In the genomic region with DNA sequence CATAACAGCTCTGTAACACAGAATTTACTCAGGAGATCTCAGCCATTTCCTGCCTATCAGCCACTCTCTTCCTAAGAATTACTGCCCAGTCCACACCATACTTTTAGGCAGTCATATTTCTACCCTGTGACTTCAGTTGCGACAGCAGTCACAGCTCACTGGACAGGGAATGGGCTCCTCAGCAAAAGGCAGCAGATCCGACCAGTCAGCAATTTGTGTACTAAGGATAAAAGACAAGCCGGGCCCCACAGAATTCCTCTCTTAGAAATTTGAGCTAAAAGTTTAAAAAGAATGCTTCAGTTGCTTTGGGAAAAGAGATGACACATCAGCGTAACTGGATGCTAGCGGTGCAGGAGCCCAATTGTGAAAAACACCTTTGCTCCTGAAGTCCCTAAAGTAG, we compare ENCODE assay signal across 17 cellular contexts.
"Had no signal": no experiment of that assay in that cellular context is flagged by ENCODE, and none has a peak within 500 bp of the region (broad histone marks: within the 10 kb centered on the region; RNA-seq: fewer than 3 reads in every experiment).

No MANE protein-coding gene starts in this region.

- H3K4me3 ChIP-seq: cardiac muscle cell, left ventricle myocardium inferior, thyroid gland had no signal

- H3K36me3 ChIP-seq: cardiac muscle cell, left ventricle myocardium inferior, neutrophil, thyroid gland had no signal

- H3K27ac ChIP-seq: cardiac muscle cell, left ventricle myocardium inferior, neutrophil, thyroid gland had no signal

- ATAC-seq: activated CD4-positive, alpha-beta T cell treated with anti-CD3 and anti-CD28 coated beads for 36 hours; effector memory CD8-positive, alpha-beta T cell; WTC11 had no signal

- H3K4me1 ChIP-seq: thyroid gland had no signal

- DNase-seq: activated CD4-positive, alpha-beta memory T cell treated with anti-CD3 and anti-CD28 coated beads for 36 hours; activated CD4-positive, alpha-beta T cell treated with anti-CD3 and anti-CD28 coated beads for 36 hours; activated T-cell treated with anti-CD3 and anti-CD28 coated beads for 4 hours; dermis blood vessel endothelial cell; effector memory CD8-positive, alpha-beta T cell; foreskin fibroblast; hypothalamus; islet precursor cell; left ventricle myocardium inferior; mammary epithelial cell; stimulated activated CD4-positive, alpha-beta T cell treated with anti-CD3 and anti-CD28 coated beads, Interleukin-12 subunit alpha, Interleukin-12 subunit beta, amount 100 ng/mL, for 4 hours; stimulated activated CD4-positive, alpha-beta T cell treated with anti-CD3 and anti-CD28 coated beads, Interleukin-1b, Interleukin-23, amount 100 ng/mL, for 48 hours; stimulated activated naive CD4-positive, alpha-beta T cell treated with Interleukin-2 at 50 U/mL for 16 hours had no signal

- H3K27me3 ChIP-seq: cardiac muscle cell, neutrophil, thyroid gland had no signal

- H3K9me3 ChIP-seq: left ventricle myocardium inferior, neutrophil, thyroid gland had no signal
